ENCODE assay signal across 26 cellular contexts in genomic region chr2:42747422-42747821, GRCh38. TPM values are rescaled to one million over a fixed set of nuclear protein-coding genes. Genes with fewer than 3 reads are reported as not detected.
"Had no signal": no experiment of that assay in that cellular context is flagged by ENCODE, and none has a peak within 500 bp of the region (broad histone marks: within the 10 kb centered on the region; RNA-seq: fewer than 3 reads in every experiment).

No MANE protein-coding gene starts in this region.

- ATAC-seq: effector memory CD8-positive, alpha-beta T cell; esophagus mucosa; foreskin keratinocyte; gastroesophageal sphincter; heart left ventricle; left colon; left lobe of liver; left ventricle myocardium superior had no signal

- H3K9me3 ChIP-seq: colonic mucosa, gastroesophageal sphincter, heart left ventricle had no signal

- DNase-seq: colonic mucosa; cortex of kidney; effector CD8-positive, alpha-beta T cell; effector memory CD8-positive, alpha-beta T cell; endodermal cell; erythroblast; foreskin keratinocyte; heart left ventricle; hypothalamus; immature natural killer cell; islet precursor cell; kidney; kidney glomerular epithelial cell; left colon; left ventricle myocardium superior; mammary epithelial cell; mesendoderm; midbrain had no signal

- H3K4me1 ChIP-seq: colonic mucosa, foreskin keratinocyte, gastroesophageal sphincter had no signal

- H3K36me3 ChIP-seq: colonic mucosa had no signal

- H3K27ac ChIP-seq: colonic mucosa, epithelial cell of prostate, foreskin keratinocyte, gastroesophageal sphincter, heart left ventricle, hepatocyte had no signal

- H3K27me3 ChIP-seq: colonic mucosa, foreskin keratinocyte, gastroesophageal sphincter, heart left ventricle, hepatocyte had no signal

- H3K4me3 ChIP-seq: colonic mucosa, gastroesophageal sphincter, heart left ventricle, hepatocyte, lung had no signal

RNA-seq across cellular contexts. Expression of gene OXER1, which starts 16.5 kb away (rescaled TPM):
- total RNA-seq: dermis microvascular lymphatic vessel endothelial cell, frontal cortex had no signal

RNA-seq across cellular contexts. Expression of gene HAAO, which starts 45.0 kb away (rescaled TPM):
- total RNA-seq: dermis microvascular lymphatic vessel endothelial cell had no signal
